Comparison of ENCODE assay signal across 23 cellular contexts in genomic region chr5:14483504-14484157, GRCh38.
DNase-seq lines count a peak whose midpoint lies in the region; ATAC-seq and TF ChIP-seq lines count a peak whose summit lies in the region.
"Had no signal": no experiment of that assay in that cellular context is flagged by ENCODE, and none has a peak within 500 bp of the region (broad histone marks: within the 10 kb centered on the region; RNA-seq: fewer than 3 reads in every experiment).

No MANE protein-coding gene starts in this region.

- H3K18ac ChIP-seq in neuronal stem cell (ENCODE audit: low read length) = no peak overlapping the region

- no peak overlapping the region for H3K4me3 Mint-ChIP-seq in stimulated activated naive CD8-positive, alpha-beta T cell treated with anti-CD3 and anti-CD28 coated beads, Interleukin-15, amount 100 ng/mL, for 72 hours
- H3K4me3 Mint-ChIP-seq in glutamatergic neuron (ENCODE audit: unreplicated experiment) = no peak overlapping the region
- H3K4me3 Mint-ChIP-seq: activated CD4-positive, alpha-beta T cell treated with anti-CD3 and anti-CD28 coated beads for 36 hours; activated T-cell treated with anti-CD3 and anti-CD28 coated beads, Interleukin-2, amount 50 U/mL, for 72 hours had no signal

- no peak overlapping the region for H2BK5ac ChIP-seq in neuronal stem cell (ENCODE audit: low read length)

- no peaks in the 10 kb centered on the region for H3K27me3 ChIP-seq in neuronal stem cell (ENCODE audit: control insufficient read depth in 3 of 3, insufficient read depth in 3 of 3, low read depth in 1 of 3, low read length in 3 of 3)
- no peaks in the 10 kb centered on the region for H3K27me3 ChIP-seq in H7 (ENCODE audit: control insufficient read depth, insufficient read depth, low read length)
- H3K27me3 ChIP-seq: adrenal gland, BLaER1, body of pancreas, neutrophil had no signal

- H3K36me3 ChIP-seq in neuronal stem cell (replicated peaks in 1 of 2; ENCODE audit: control insufficient read depth in 2 of 2, insufficient read depth in 2 of 2, low read length in 2 of 2) (peaks cover 33 to 93% of the 10 kb centered on the region in 2 donors), H7 (replicated peaks; ENCODE audit: control insufficient read depth, insufficient read depth, low read length) (peaks cover 25% of the 10 kb centered on the region)
- H3K36me3 ChIP-seq: neutrophil had no signal

- no peak overlapping the region for H2BK120ac ChIP-seq in neuronal stem cell (ENCODE audit: low read depth, low read length)

- no peak overlapping the region for H2AK5ac ChIP-seq in neuronal stem cell (ENCODE audit: low read depth, low read length)

- peaks cover 14% of the 10 kb centered on the region for H3K4me1 Mint-ChIP-seq in stimulated activated naive CD8-positive, alpha-beta T cell treated with anti-CD3 and anti-CD28 coated beads, Interleukin-15, amount 100 ng/mL, for 72 hours
- H3K4me1 Mint-ChIP-seq in glutamatergic neuron (ENCODE audit: low read depth, unreplicated experiment) = peaks cover 3% of the 10 kb centered on the region

- peak overlapping the region in 1 of 2 donors; percentile 29 for H3K4me3 ChIP-seq in neuronal stem cell (ENCODE audit: low read length in 2 of 2)
- H3K4me3 ChIP-seq in H7 (ENCODE audit: insufficient read depth, low read depth, low read length) = no peak overlapping the region
- H3K4me3 ChIP-seq: adrenal gland, BLaER1, body of pancreas, thoracic aorta had no signal

- no peak overlapping the region for H2BK12ac ChIP-seq in neuronal stem cell (ENCODE audit: low read length)

- H4K91ac ChIP-seq in neuronal stem cell (ENCODE audit: low read depth, low read length, poor library complexity) = no peak overlapping the region

- H3K4ac ChIP-seq in neuronal stem cell (ENCODE audit: low read length) = no peak overlapping the region

- peaks cover 20% of the 10 kb centered on the region for H3K36me3 Mint-ChIP-seq in glutamatergic neuron (ENCODE audit: unreplicated experiment)

- H3K9me3 ChIP-seq in neuronal stem cell (replicated peaks in 1 of 2; ENCODE audit: control insufficient read depth in 2 of 2, insufficient read depth in 1 of 2, low read depth in 1 of 2, low read length in 2 of 2) = no peaks in the 10 kb centered on the region
- H3K9me3 ChIP-seq: adrenal gland, body of pancreas, neutrophil, thoracic aorta had no signal

- no peak overlapping the region for H3K27ac ChIP-seq in neuronal stem cell (replicated peaks; ENCODE audit: low read length)
- H3K27ac ChIP-seq: adrenal gland, BLaER1, body of pancreas, neutrophil, thoracic aorta had no signal

- no peaks in the 10 kb centered on the region for H3K27me3 Mint-ChIP-seq in stimulated activated naive CD8-positive, alpha-beta T cell treated with anti-CD3 and anti-CD28 coated beads, Interleukin-15, amount 100 ng/mL, for 72 hours
- H3K27me3 Mint-ChIP-seq in glutamatergic neuron (ENCODE audit: unreplicated experiment) = peaks cover 11% of the 10 kb centered on the region
- H3K27me3 Mint-ChIP-seq: activated CD4-positive, alpha-beta T cell treated with anti-CD3 and anti-CD28 coated beads for 36 hours; progenitor cell of endocrine pancreas had no signal

- no peaks in the 10 kb centered on the region for H3K4me1 ChIP-seq in neuronal stem cell (ENCODE audit: control insufficient read depth in 2 of 2, insufficient read depth in 1 of 2, low read depth in 1 of 2, low read length in 2 of 2)
- H3K4me1 ChIP-seq: adrenal gland, body of pancreas had no signal

- no peaks in the 10 kb centered on the region for H3K79me1 ChIP-seq in neuronal stem cell (ENCODE audit: low read depth, low read length)

- H4K8ac ChIP-seq in neuronal stem cell (ENCODE audit: low read depth, low read length) = no peak overlapping the region

- peak; percentile 3 for ATAC-seq in stimulated activated naive CD8-positive, alpha-beta T cell treated with anti-CD3 and anti-CD28 coated beads, Interleukin-15, amount 100 ng/mL, for 72 hours
- ATAC-seq in stimulated activated naive CD8-positive, alpha-beta T cell treated with anti-CD3 and anti-CD28 coated beads, Interleukin-15, Interleukin-2, amounts not matched to agents 100 U/mL and 50 U/mL, for 24 hours = no peak
- ATAC-seq in GM18858 (IDR thresholded peaks at IDR 0.05; ENCODE audit: unreplicated experiment) (no peak), GM18502 (IDR thresholded peaks at IDR 0.05; ENCODE audit: poor library complexity, unreplicated experiment) (no peak)
- ATAC-seq: activated CD4-positive, alpha-beta T cell treated with anti-CD3 and anti-CD28 coated beads for 36 hours; activated T-cell treated with anti-CD3 and anti-CD28 coated beads, Interleukin-2, amount 50 U/mL, for 72 hours; body of pancreas; HCT116 had no signal

- no peak for TF ChIP-seq CTCF in glutamatergic neuron (IDR thresholded peaks at IDR 0.05; ENCODE audit: partially characterized antibody, unreplicated experiment)

- H3K9ac ChIP-seq in neuronal stem cell (ENCODE audit: low read depth, low read length, poor library complexity) = peak overlapping the region; percentile 30
- H3K9ac ChIP-seq: BLaER1 had no signal

- no peak overlapping the region for H3K14ac ChIP-seq in neuronal stem cell (ENCODE audit: low read length)

- H3K23ac ChIP-seq in neuronal stem cell (ENCODE audit: low read depth, low read length, poor library complexity) = no peak overlapping the region

- H2BK15ac ChIP-seq in neuronal stem cell (ENCODE audit: low read length) = no peak overlapping the region

- peaks cover 0 to 7% of the 10 kb centered on the region in 2 donors for H3K9me3 Mint-ChIP-seq in stimulated activated naive CD8-positive, alpha-beta T cell treated with anti-CD3 and anti-CD28 coated beads, Interleukin-15, amount 100 ng/mL, for 72 hours
- peaks cover 14% of the 10 kb centered on the region for H3K9me3 Mint-ChIP-seq in glutamatergic neuron (ENCODE audit: unreplicated experiment)

- no CpG with 5 or more reads among the region's 16 CpGs for WGBS in neuronal stem cell (ENCODE audit: extremely low coverage in 2 of 2, insufficient read length in 2 of 2, insufficient replicate concordance in 1 of 2), 2 donors

- no peak for DNase-seq in stimulated activated naive CD8-positive, alpha-beta T cell treated with anti-CD3 and anti-CD28 coated beads, Interleukin-15, amount 100 ng/mL, for 72 hours
- no peak for DNase-seq in stimulated activated naive CD8-positive, alpha-beta T cell treated with anti-CD3 and anti-CD28 coated beads, Interleukin-15, Interleukin-2, amounts not matched to agents 100 U/mL and 50 U/mL, for 24 hours
- DNase-seq in glutamatergic neuron (no peak), neuronal stem cell (ENCODE audit: low spot score) (no peak), H7 (no peak)
- DNase-seq: activated CD4-positive, alpha-beta T cell treated with anti-CD3 and anti-CD28 coated beads for 36 hours; activated naive CD4-positive, alpha-beta T cell; activated T-cell treated with anti-CD3 and anti-CD28 coated beads, Interleukin-2, amount 50 U/mL, for 72 hours; adrenal gland; body of pancreas; DMS153; mammary epithelial cell; NCI-H1417 treated with DMSO at 0.1 percent for 48 hours; NCI-H2081 treated with DMSO at 0.1 percent for 48 hours; NCI-H345; stimulated activated naive CD4-positive, alpha-beta T cell treated with Interleukin-2 at 50 U/mL for 16 hours had no signal

- H2AFZ ChIP-seq in neuronal stem cell (ENCODE audit: low read length) = no peak overlapping the region

- no peak overlapping the region for H3K4me2 ChIP-seq in neuronal stem cell (ENCODE audit: insufficient read depth, low read length, poor library complexity, severe bottlenecking)
- H3K4me2 ChIP-seq: BLaER1 had no signal

- H3K27ac Mint-ChIP-seq in stimulated activated naive CD8-positive, alpha-beta T cell treated with anti-CD3 and anti-CD28 coated beads, Interleukin-15, amount 100 ng/mL, for 72 hours = peak overlapping the region in 1 of 2 donors; percentile 9
- peak overlapping the region; percentile 38 for H3K27ac Mint-ChIP-seq in glutamatergic neuron (ENCODE audit: unreplicated experiment)
- H3K27ac Mint-ChIP-seq: activated CD4-positive, alpha-beta T cell treated with anti-CD3 and anti-CD28 coated beads for 36 hours; activated T-cell treated with anti-CD3 and anti-CD28 coated beads, Interleukin-2, amount 50 U/mL, for 72 hours had no signal
